16 cellular contexts compared by ENCODE assay signal in the genomic region with DNA sequence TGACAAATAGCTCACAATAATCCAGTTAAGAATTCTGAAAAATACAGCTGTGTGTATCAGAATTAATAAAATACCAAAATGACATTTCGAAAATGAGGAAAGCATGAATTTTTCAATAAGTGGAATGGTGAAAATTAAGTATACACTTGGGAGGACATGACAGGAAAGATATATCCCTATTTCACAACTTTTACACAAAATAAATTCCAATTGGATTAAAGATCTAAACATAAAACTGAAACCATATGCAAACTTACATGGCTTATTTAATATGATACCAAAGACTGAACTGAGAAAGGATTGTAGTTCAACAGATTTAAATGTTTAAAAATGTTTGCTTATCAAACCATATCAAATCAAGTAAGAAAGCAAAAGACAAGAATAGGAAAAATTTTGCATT.
"Had no signal": no experiment of that assay in that cellular context is flagged by ENCODE, and none has a peak within 500 bp of the region (broad histone marks: within the 10 kb centered on the region; RNA-seq: fewer than 3 reads in every experiment).

No MANE protein-coding gene starts in this region.

- H3K36me3 Mint-ChIP-seq: activated naive CD8-positive, alpha-beta T cell treated with anti-CD3 and anti-CD28 coated beads, Interleukin-2, amount 10 ng/mL, durations not matched to agents 7 days and 5 days had no signal

- H3K27ac Mint-ChIP-seq: activated B cell treated with CpG ODN at 0.5 μM for 24 hours; activated CD4-positive, alpha-beta T cell treated with anti-CD3 and anti-CD28 coated beads, Interleukin-2, amount 10 ng/mL, durations not matched to agents 24 days and 14 days; activated naive CD8-positive, alpha-beta T cell treated with anti-CD3 and anti-CD28 coated beads, Interleukin-2, amount 10 ng/mL, durations not matched to agents 7 days and 5 days; activated T-helper 1 cell treated with anti-CD3 and anti-CD28 coated beads, Interleukin-12 subunit alpha, Interleukin-12 subunit beta, Interleukin-2, Interleukin-4 antibody, amounts not matched to agents 30 ng/mL and 10 ng/mL and 1 ng/mL, durations not matched to agents 14 hours and 24 hours and 36 hours; progenitor cell of endocrine pancreas had no signal

- H3K27me3 Mint-ChIP-seq: activated B cell treated with CpG ODN at 0.5 μM for 24 hours; activated CD4-positive, alpha-beta T cell treated with anti-CD3 and anti-CD28 coated beads, Interleukin-2, amount 10 ng/mL, durations not matched to agents 24 days and 14 days; activated naive CD8-positive, alpha-beta T cell treated with anti-CD3 and anti-CD28 coated beads, Interleukin-2, amount 10 ng/mL, durations not matched to agents 7 days and 5 days; progenitor cell of endocrine pancreas had no signal

- H3K27ac ChIP-seq: right atrium auricular region, stomach, thoracic aorta, upper lobe of right lung had no signal

- H3K9me3 Mint-ChIP-seq: activated B cell treated with CpG ODN at 0.5 μM for 24 hours; activated T-helper 1 cell treated with anti-CD3 and anti-CD28 coated beads, Interleukin-12 subunit alpha, Interleukin-12 subunit beta, Interleukin-2, Interleukin-4 antibody, amounts not matched to agents 30 ng/mL and 10 ng/mL and 1 ng/mL, durations not matched to agents 14 hours and 24 hours and 36 hours had no signal

- H3K9me3 ChIP-seq: breast epithelium, right atrium auricular region, stomach, thoracic aorta, upper lobe of right lung had no signal

- DNase-seq: activated B cell treated with CpG ODN at 0.5 μM for 24 hours; activated CD4-positive, alpha-beta T cell treated with anti-CD3 and anti-CD28 coated beads, Interleukin-2, amount 10 ng/mL, durations not matched to agents 24 days and 14 days; activated CD8-positive, alpha-beta memory T cell treated with anti-CD3 and anti-CD28 coated beads for 24 hours; activated naive CD8-positive, alpha-beta T cell treated with anti-CD3 and anti-CD28 coated beads, Interleukin-2, amount 10 ng/mL, durations not matched to agents 7 days and 5 days; aorta; cerebellar nuclear complex; effector CD8-positive, alpha-beta T cell; glutamatergic neuron; stomach; T-helper 2 cell; upper lobe of right lung had no signal

- H3K4me1 Mint-ChIP-seq: activated B cell treated with CpG ODN at 0.5 μM for 24 hours; activated CD4-positive, alpha-beta T cell treated with anti-CD3 and anti-CD28 coated beads, Interleukin-2, amount 10 ng/mL, durations not matched to agents 24 days and 14 days had no signal

- H3K4me3 ChIP-seq: breast epithelium, right atrium auricular region, stomach, thoracic aorta, upper lobe of right lung had no signal

- H3K4me3 Mint-ChIP-seq: activated B cell treated with CpG ODN at 0.5 μM for 24 hours; activated CD4-positive, alpha-beta T cell treated with anti-CD3 and anti-CD28 coated beads, Interleukin-2, amount 10 ng/mL, durations not matched to agents 24 days and 14 days; activated naive CD8-positive, alpha-beta T cell treated with anti-CD3 and anti-CD28 coated beads, Interleukin-2, amount 10 ng/mL, durations not matched to agents 7 days and 5 days; activated T-helper 1 cell treated with anti-CD3 and anti-CD28 coated beads, Interleukin-12 subunit alpha, Interleukin-12 subunit beta, Interleukin-2, Interleukin-4 antibody, amounts not matched to agents 30 ng/mL and 10 ng/mL and 1 ng/mL, durations not matched to agents 14 hours and 24 hours and 36 hours had no signal

- H3K4me1 ChIP-seq: breast epithelium, stomach had no signal

- H3K27me3 ChIP-seq: breast epithelium, right atrium auricular region, stomach, upper lobe of right lung had no signal

- H3K36me3 ChIP-seq: breast epithelium, right atrium auricular region, stomach, thoracic aorta, upper lobe of right lung had no signal
